8 cellular contexts compared by ENCODE assay signal in genomic region chr19:18292460-18292809, GRCh38. TPM values are rescaled to one million over a fixed set of nuclear protein-coding genes. Genes with fewer than 3 reads are reported as not detected.
DNase-seq lines count a peak whose midpoint lies in the region; ATAC-seq and TF ChIP-seq lines count a peak whose summit lies in the region.

No MANE protein-coding gene starts in this region.

- ATAC-seq in HCT116 = peak; percentile 23
- peak; percentile 2 for ATAC-seq in stimulated activated naive CD8-positive, alpha-beta T cell treated with anti-CD3 and anti-CD28 coated beads, Interleukin-15, amount 100 ng/mL, for 72 hours
- no peak for ATAC-seq in GM21526 (IDR thresholded peaks at IDR 0.05; ENCODE audit: low FRiP score, unreplicated experiment)

- TF ChIP-seq POLR2A in HCT116 (IDR thresholded peaks at IDR 0.05; ENCODE audit: borderline replicate concordance, extremely low read depth, insufficient read depth, insufficient read length) = no peak

- CTCF ChIA-PET in AG04449 (lab: Yijun Ruan, JAX) (interaction anchor here (1.0 to 2.8 kb wide), 8 partner anchors 9 to 119 kb away, joined by 3 to 27 read pairs (median 5); partner anchors contain the start of genes JUND and LSM4), HCT116 (lab: Charles Lee) (interaction anchor here (0.9 to 3.1 kb wide), 5 partner anchors 10 to 36 kb away, joined by 3 to 28 read pairs (median 7); partner anchors contain the start of gene JUND)

- H3K9me3 ChIP-seq in HCT116 (ENCODE audit: control insufficient read depth in 1 of 2, insufficient read depth in 1 of 2, low read depth in 1 of 2, low read length in 2 of 2) = no peaks in the 10 kb centered on the region
- no peaks in the 10 kb centered on the region for H3K9me3 ChIP-seq in iPS-20b (ENCODE audit: insufficient read depth, low read depth, low read length)

- RAD21 ChIA-PET in HCT116 (lab: Charles Lee; ENCODE audit: low non-redundant PET in 1 of 2, low total read pairs in 2 of 2, uncharacterized antibody in 2 of 2, unreplicated experiment in 2 of 2) = interaction anchor here (0.6 to 1.5 kb wide), 5 partner anchors 9 to 77 kb away, joined by 3 to 10 read pairs (median 6); partner anchors contain the start of genes IQCN (in 1 of the 2) and JUND (in 1 of the 2)

- no peaks in the 10 kb centered on the region for H3K27me3 ChIP-seq in HCT116 (ENCODE audit: insufficient read depth, low read length)
- no peaks in the 10 kb centered on the region for H3K27me3 ChIP-seq in iPS-20b (ENCODE audit: insufficient read depth, low read length)

- H3K4me3 ChIP-seq in AG04449 (ENCODE audit: low read depth, low read length) = peak overlapping the region; percentile 61
- peak overlapping the region; percentile 49 to 74 for H3K4me3 ChIP-seq in HCT116 (replicated peaks in 1 of 2; ENCODE audit: low read depth in 1 of 2, low read length in 2 of 2)
- H3K4me3 ChIP-seq in iPS-20b (ENCODE audit: low read length) = peak overlapping the region; percentile 91

- H3K27ac ChIP-seq in HCT116 (ENCODE audit: low read depth, low read length) (peak overlapping the region; percentile 94), iPS-20b (ENCODE audit: low read length) (peak overlapping the region; percentile 52)

- H3K9ac ChIP-seq in HCT116 (ENCODE audit: low read length) (peak overlapping the region; percentile 86), iPS-20b (ENCODE audit: low read depth, low read length) (peak overlapping the region; percentile 86)

- intact Hi-C loops in HCT116 (cut with micrococcal nuclease) = no loop called here

- no peaks in the 10 kb centered on the region for H4K20me1 ChIP-seq in HCT116 (ENCODE audit: insufficient read depth)

- H3K4me3 Mint-ChIP-seq in activated naive CD8-positive, alpha-beta T cell = peak overlapping the region; percentile 89
- peak overlapping the region; percentile 88 to 89 for H3K4me3 Mint-ChIP-seq in stimulated activated naive CD8-positive, alpha-beta T cell treated with anti-CD3 and anti-CD28 coated beads, Interleukin-15, amount 100 ng/mL, for 72 hours

- POLR2A ChIA-PET in AG04449 (lab: Yijun Ruan, JAX) (interaction anchor here (0.7 to 5.4 kb wide), 10 partner anchors 9 to 93 kb away, joined by 3 to 113 read pairs (median 5); partner anchors contain the start of genes GDF15, IQCN, JUND and LSM4), HCT116 (lab: Charles Lee) (interaction anchor here (0.6 to 4.4 kb wide), 13 partner anchors 9 to 645 kb away, joined by 3 to 138 read pairs (median 4); partner anchors contain the start of genes GDF15, JUND and LSM4)

- no peaks in the 10 kb centered on the region for H3K36me3 Mint-ChIP-seq in activated naive CD8-positive, alpha-beta T cell

- H3K4me2 ChIP-seq in HCT116 (ENCODE audit: low read length) = peak overlapping the region; percentile 98

- TSS peak; percentile 62 for BruUV-seq in HCT116 (replicated peaks; lab: Mats Ljungman, UMichigan)

- H3K9me3 Mint-ChIP-seq in activated naive CD8-positive, alpha-beta T cell (ENCODE audit: low read depth) = no peaks in the 10 kb centered on the region
- peaks cover 5 to 17% of the 10 kb centered on the region in 2 donors for H3K9me3 Mint-ChIP-seq in stimulated activated naive CD8-positive, alpha-beta T cell treated with anti-CD3 and anti-CD28 coated beads, Interleukin-15, amount 100 ng/mL, for 72 hours

- no peaks in the 10 kb centered on the region for H3K27me3 Mint-ChIP-seq in activated naive CD8-positive, alpha-beta T cell
- no peaks in the 10 kb centered on the region for H3K27me3 Mint-ChIP-seq in stimulated activated naive CD8-positive, alpha-beta T cell treated with anti-CD3 and anti-CD28 coated beads, Interleukin-15, amount 100 ng/mL, for 72 hours

- H3K4me1 ChIP-seq in HCT116 (ENCODE audit: control insufficient read depth in 1 of 2, insufficient read depth in 2 of 2, low read length in 2 of 2) = peaks cover 28 to 58% of the 10 kb centered on the region in 2 experiments
- peaks cover 16% of the 10 kb centered on the region; the same call in 1 of the 2 replicates for H3K4me1 ChIP-seq in iPS-20b (ENCODE audit: insufficient read depth, low read length)

- TF ChIP-seq RAD21 in HCT116 (IDR thresholded peaks at IDR 0.05; ENCODE audit: low read depth) = no peak

- TF ChIP-seq CTCF in AG04449 (IDR thresholded peaks at IDR 0.05; ENCODE audit: insufficient read depth, low read length, missing control alignments) (no peak), HCT116 (IDR thresholded peaks at IDR 0.05 in 2 of 3, conservative IDR thresholded peaks at IDR 0.05 in 1 of 3; ENCODE audit: borderline replicate concordance in 1 of 3, insufficient read depth in 1 of 3, low read depth in 2 of 3, low read length in 2 of 3) (no peak)

- H3K27ac Mint-ChIP-seq in activated naive CD8-positive, alpha-beta T cell = peak overlapping the region; percentile 94
- peak overlapping the region; percentile 52 to 98 for H3K27ac Mint-ChIP-seq in stimulated activated naive CD8-positive, alpha-beta T cell treated with anti-CD3 and anti-CD28 coated beads, Interleukin-15, amount 100 ng/mL, for 72 hours

- H2AFZ ChIP-seq in HCT116 (ENCODE audit: low read depth, low read length, poor library complexity, severe bottlenecking) = no peak overlapping the region

- H3K9me2 ChIP-seq in HCT116 (ENCODE audit: insufficient read depth) = no peaks in the 10 kb centered on the region

- peaks cover 49% of the 10 kb centered on the region for H3K4me1 Mint-ChIP-seq in activated naive CD8-positive, alpha-beta T cell (ENCODE audit: low read depth)
- peaks cover 83% of the 10 kb centered on the region for H3K4me1 Mint-ChIP-seq in stimulated activated naive CD8-positive, alpha-beta T cell treated with anti-CD3 and anti-CD28 coated beads, Interleukin-15, amount 100 ng/mL, for 72 hours

- DNase-seq in AG04449 (ENCODE audit: low read depth, low spot score) = no peak
- no peak for DNase-seq in HCT116 (ENCODE audit: low read depth, low spot score)
- DNase-seq in stimulated activated naive CD8-positive, alpha-beta T cell treated with anti-CD3 and anti-CD28 coated beads, Interleukin-15, amount 100 ng/mL, for 72 hours = peak in 1 of 2 donors; percentile 71
- no peak for DNase-seq in NCI-H345 treated with DMSO at 0.1 percent for 48 hours (lab: John Stamatoyannopoulos, UW; ENCODE audit: unreplicated experiment)
- DNase-seq in occipital lobe (lab: John Stamatoyannopoulos, UW) = no peak

- H3K36me3 ChIP-seq in HCT116 (ENCODE audit: control insufficient read depth in 1 of 2, insufficient read depth in 2 of 2, low read length in 2 of 2) = no peaks in the 10 kb centered on the region
- no peaks in the 10 kb centered on the region for H3K36me3 ChIP-seq in iPS-20b (ENCODE audit: insufficient read depth, low read depth, low read length)

- H3K79me2 ChIP-seq in HCT116 (ENCODE audit: insufficient read depth, low read length) = no peaks in the 10 kb centered on the region

TF ChIP-seq in HCT116, 20 proteins besides CTCF, POLR2A, EP300 and RAD21:
- no peak for TF ChIP-seq REST (IDR thresholded peaks at IDR 0.05; ENCODE audit: low read depth)
- no peak for TF ChIP-seq CEBPB (IDR thresholded peaks at IDR 0.05; ENCODE audit: low read depth)
- TF ChIP-seq SIN3A (IDR thresholded peaks at IDR 0.05; ENCODE audit: low read depth) = no peak
- TF ChIP-seq JUND (IDR thresholded peaks at IDR 0.05) = no peak
- peak; percentile 31 for TF ChIP-seq POLR2AphosphoS5 (IDR thresholded peaks at IDR 0.05; ENCODE audit: low read depth, low read length)
- TF ChIP-seq EGR1 (IDR thresholded peaks at IDR 0.05; ENCODE audit: low read depth) = peak; percentile 26; the same call in 1 of the 2 replicates
- no peak for TF ChIP-seq MAX (IDR thresholded peaks at IDR 0.05)
- TF ChIP-seq ZFX (IDR thresholded peaks at IDR 0.05) = no peak

RNA-seq across cellular contexts. Expression of gene JUND, which starts 11.0 kb away (rescaled TPM):
- 221 TPM for total RNA-seq in HCT116 (2021; ENCODE audit: unreplicated experiment)
- 179 and 285 TPM in 2 replicates for polyA plus RNA-seq in HCT116 (2012)
- 70.7 TPM for total RNA-seq in occipital lobe

RNA-seq across cellular contexts. Expression of gene IQCN, which starts 18.2 kb away (rescaled TPM):
- total RNA-seq in HCT116 (2021; ENCODE audit: unreplicated experiment) = 4.8 TPM
- 1.9 and 2.7 TPM in 2 replicates for polyA plus RNA-seq in HCT116 (2012)
- 0.47 TPM for total RNA-seq in occipital lobe

RNA-seq across cellular contexts. Expression of gene LSM4, which starts 30.4 kb away (rescaled TPM):
- total RNA-seq in HCT116 (2021; ENCODE audit: unreplicated experiment) = 400 TPM
- polyA plus RNA-seq in HCT116 (2012) = 263 and 315 TPM in 2 replicates
- 72.2 TPM for total RNA-seq in occipital lobe

RNA-seq across cellular contexts. Expression of gene PGPEP1, which starts 48.0 kb away (rescaled TPM):
- total RNA-seq in HCT116 (2021; ENCODE audit: unreplicated experiment) = 30.9 TPM
- 22.4 and 23.8 TPM in 2 replicates for polyA plus RNA-seq in HCT116 (2012)
- 14.2 TPM for total RNA-seq in occipital lobe
